19 cellular contexts compared by ENCODE assay signal in the genomic region with DNA sequence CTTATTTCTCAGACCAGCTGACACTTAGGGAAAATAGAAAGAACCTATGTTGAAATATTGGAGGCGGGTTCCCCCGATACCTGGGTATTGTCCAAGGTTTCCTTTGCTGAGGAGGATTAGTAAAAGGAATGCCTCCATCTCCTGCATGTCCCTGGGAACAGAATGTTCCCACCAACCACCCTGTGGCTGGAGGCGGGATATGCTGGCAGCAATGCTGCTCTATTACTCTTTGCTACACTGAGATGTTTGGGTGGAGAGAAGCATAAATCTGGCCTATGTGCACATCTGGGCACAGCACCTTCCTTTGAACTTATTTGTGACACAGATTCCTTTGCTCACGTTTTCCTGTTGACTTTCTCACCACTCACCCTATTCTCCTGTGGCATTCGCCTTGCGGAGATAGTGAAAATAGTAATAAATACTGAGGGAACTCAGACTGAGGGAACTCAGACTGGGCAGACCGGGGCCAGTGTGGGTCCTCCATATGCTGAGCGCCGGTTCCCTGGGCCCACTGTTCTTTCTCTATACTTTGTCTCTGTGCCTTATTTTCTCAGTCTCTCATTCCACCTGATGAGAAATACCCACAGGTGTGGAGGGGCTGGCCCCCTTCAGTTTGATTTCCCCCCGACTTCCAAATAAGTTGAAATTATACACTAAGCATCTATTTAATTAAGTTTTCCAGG. TPM values are rescaled to one million over a fixed set of nuclear protein-coding genes. Genes with fewer than 3 reads are reported as not detected.
"Had no signal": no experiment of that assay in that cellular context is flagged by ENCODE, and none has a peak within 500 bp of the region (broad histone marks: within the 10 kb centered on the region; RNA-seq: fewer than 3 reads in every experiment).

No MANE protein-coding gene starts in this region.

- H3K4me3 ChIP-seq: esophagus squamous epithelium, lung, right lobe of liver, SK-N-MC had no signal

- H3K9me3 ChIP-seq: right lobe of liver had no signal

- H3K4me1 ChIP-seq: right lobe of liver had no signal

- H3K27me3 ChIP-seq: right lobe of liver had no signal

- H3K36me3 ChIP-seq: esophagus squamous epithelium, right lobe of liver had no signal

- H3K27ac ChIP-seq: esophagus squamous epithelium, right lobe of liver, SK-N-MC had no signal

- DNase-seq: activated B cell treated with CpG ODN at 0.5 μM for 24 hours; activated CD4-positive, alpha-beta T cell treated with anti-CD3 and anti-CD28 coated beads for 4 hours; activated CD8-positive, alpha-beta T cell treated with anti-CD3 and anti-CD28 coated beads for 36 hours; activated naive CD4-positive, alpha-beta T cell treated with anti-CD3 and anti-CD28 coated beads, Interleukin-2, amount 50 U/mL, for 16 hours; activated T-cell treated with anti-CD3 and anti-CD28 coated beads, Interleukin-2, amount 50 U/mL, for 1 hour; effector CD4-positive, alpha-beta T cell; esophagus squamous epithelium; left cardiac atrium; right lobe of liver; stimulated activated CD4-positive, alpha-beta T cell treated with anti-CD3 and anti-CD28 coated beads, Interleukin-4, amount 100 ng/mL, for 4 hours had no signal

RNA-seq across cellular contexts. Expression of a gene that starts 32.1 kb away (rescaled TPM):
- total RNA-seq: activated B cell treated with CpG ODN at 0.5 μM for 24 hours; activated CD8-positive, alpha-beta T cell treated with anti-CD3 and anti-CD28 coated beads for 36 hours; cerebellum; endothelial cell of umbilical vein; esophagus squamous epithelium; left cardiac atrium; myocyte; neural crest cell; osteocyte; pulmonary artery endothelial cell; right lobe of liver; ureter had no signal
- polyA plus RNA-seq: endothelial cell of umbilical vein had no signal
